1 cellular context compared by ENCODE assay signal in genomic region chr12:22802883-22803640, GRCh38.
TF ChIP-seq lines count a peak whose summit lies in the region.

No MANE protein-coding gene starts in this region.

TF ChIP-seq in GM23338, 12 proteins besides CTCF, POLR2A, EP300 and RAD21 (continued from another document):
- no peak for TF ChIP-seq ZNF462 (CRISPR knock-in tag; IDR thresholded peaks at IDR 0.05)
- TF ChIP-seq JUNB (IDR thresholded peaks at IDR 0.05; ENCODE audit: unreplicated experiment), result no peak
